2 cellular contexts compared by ENCODE assay signal in genomic region chr18:2863997-2864396, GRCh38. TPM values are rescaled to one million over a fixed set of nuclear protein-coding genes. Genes with fewer than 3 reads are reported as not detected.
DNase-seq lines count a peak whose midpoint lies in the region; ATAC-seq, FAIRE-seq and TF ChIP-seq lines count a peak whose summit lies in the region.
"Not testable (repeated sequence)": the region's sequence is repeated elsewhere in the genome, so short reads cannot be mapped to it uniquely, and the experiment has no call there.

No MANE protein-coding gene starts in this region.

- not testable (repeated sequence) for H3K4me2 ChIP-seq in K562 (ENCODE audit: insufficient read depth, low read length); parathyroid adenoma (ENCODE audit: low read length)

- DNase-seq in K562 (ENCODE audit: extremely low read depth in 1 of 4, low spot score in 3 of 4): not testable (repeated sequence)

- not testable (repeated sequence) for H3K4me3 ChIP-seq in K562; parathyroid adenoma (ENCODE audit: low read depth, low read length)

- not testable (repeated sequence) for BruUV-seq in K562 (replicated peaks; lab: Mats Ljungman, UMichigan)

- not testable (repeated sequence) for H2AFZ ChIP-seq in K562 (ENCODE audit: low read depth, low read length); parathyroid adenoma

- not testable (repeated sequence) for TF ChIP-seq EP300 in K562 (IDR thresholded peaks at IDR 0.05; ENCODE audit: low read length)

- TF ChIP-seq POLR2A in K562 (conservative IDR thresholded peaks at IDR 0.05): not testable (repeated sequence)

- H3K9ac ChIP-seq in K562 (ENCODE audit: insufficient read depth in 1 of 2, low read depth in 2 of 2, low read length in 2 of 2); parathyroid adenoma: not testable (repeated sequence)

- not testable (repeated sequence) for H3K27ac ChIP-seq in K562 (ENCODE audit: extremely low read depth, low read depth, low read length)
- peak overlapping the region; percentile 12 for H3K27ac ChIP-seq in parathyroid adenoma

- whole genome bisulfite sequencing in K562 (ENCODE audit: insufficient coverage, low coverage, missing lambda C conversion rate): 14% methylated on average over 1 of the region's 1 CpG

- H3K4me1 ChIP-seq in K562 (replicated peaks in 1 of 2; ENCODE audit: control insufficient read depth in 2 of 2, insufficient read depth in 2 of 2, low read length in 2 of 2): peaks cover 3 to 10% of the 10 kb centered on the region in 2 experiments; a peak in 3 of 5 replicates
- not testable (repeated sequence) for H3K4me1 ChIP-seq in parathyroid adenoma

- H3K9me3 ChIP-seq in K562 (replicated peaks; ENCODE audit: control insufficient read depth, insufficient read depth, low read depth, low read length); parathyroid adenoma (ENCODE audit: control insufficient read depth, low read length): not testable (repeated sequence)

- in situ Hi-C loops in K562 (cut with MboI): not testable (repeated sequence)

- CTCF ChIA-PET in K562 (lab: Yijun Ruan, JAX; ENCODE audit: low intra/inter-chr PET ratio): not testable (repeated sequence)

- not testable (repeated sequence) for TF ChIP-seq RAD21 in K562 (CRISPR knock-in tag; conservative IDR thresholded peaks at IDR 0.05 in 1 of 2, IDR thresholded peaks at IDR 0.05 in 1 of 2)

- not testable (repeated sequence) for H3K36me3 ChIP-seq in K562 (ENCODE audit: control insufficient read depth, insufficient read depth, low read length); parathyroid adenoma (ENCODE audit: control insufficient read depth, insufficient read depth, low read length)

- H4K20me1 ChIP-seq in K562 (replicated peaks; ENCODE audit: control insufficient read depth, insufficient read depth, low read length): not testable (repeated sequence)

- POLR2A ChIA-PET in K562 (lab: Yijun Ruan, JAX): not testable (repeated sequence)

- TF ChIP-seq CTCF in K562 (IDR thresholded peaks at IDR 0.05 in 2 of 3, conservative IDR thresholded peaks at IDR 0.05 in 1 of 3; ENCODE audit: insufficient read depth in 2 of 3, low read depth in 1 of 3, low read length in 3 of 3); parathyroid adenoma (IDR thresholded peaks at IDR 0.05): not testable (repeated sequence)

- ATAC-seq in K562: not testable (repeated sequence)

- not testable (repeated sequence) for H3K79me2 ChIP-seq in K562 (ENCODE audit: control insufficient read depth, insufficient read depth, low read length)
- peaks cover 62% of the 10 kb centered on the region for H3K79me2 ChIP-seq in parathyroid adenoma

- not testable (repeated sequence) for H3K9me1 ChIP-seq in K562 (ENCODE audit: control insufficient read depth, insufficient read depth, low read length)

- not testable (repeated sequence) for FAIRE-seq in K562 (lab: Jason Lieb, UNC)

- not testable (repeated sequence) for H3K27me3 ChIP-seq in K562 (ENCODE audit: control insufficient read depth in 2 of 2, insufficient read depth in 2 of 2, low read length in 2 of 2); parathyroid adenoma (ENCODE audit: control insufficient read depth, insufficient read depth, low read length)

- intact Hi-C loops in K562 (cut with micrococcal nuclease): not testable (repeated sequence)

TF ChIP-seq in K562, 482 proteins besides CTCF, POLR2A, EP300 and RAD21:
- TF ChIP-seq ZNF507 (tag; conservative IDR thresholded peaks at IDR 0.05): peak; percentile 92

RNA-seq across cellular contexts. Expression of gene EMILIN2, which starts 17.2 kb away (rescaled TPM):
- 0.76 and 1.1 TPM in 2 replicates for total RNA-seq in K562 (2011; cell fraction: chromatin; rRNA removed; ENCODE audit: low replicate concordance)
- total RNA-seq in K562 (2011; cell fraction: nucleolus; rRNA removed): 0.79 and 0.83 TPM in 2 replicates
- total RNA-seq in K562 (2011; cell fraction: nucleoplasm; rRNA removed): 0.69 and 0.88 TPM in 2 replicates
- total RNA-seq in K562 (2014; rRNA removed) (0.32 and 0.37 TPM in 2 replicates), K562 (2014; rRNA removed; fragmentation: Illumina TruSeq; extraction: Trizol) (0.11 and 0.16 TPM in 2 replicates), K562 (2015; rRNA removed; fragmentation: Illumina TruSeq; extraction: Trizol) (0.07 and 0.11 TPM in 2 replicates), K562 (2021) (0.34 and 0.40 TPM in 2 replicates)
- polyA plus RNA-seq in K562 (2011; rRNA removed) (0.25 and 0.35 TPM in 2 replicates), K562 (2014; fragmentation: Illumina TruSeq; extraction: Trizol) (0.19 and 0.24 TPM in 2 replicates), K562 (2014; fragmentation: Nextera tagmentation; extraction: Ambion mirVana) (under 1 TPM; 0.01 to 0.03 TPM), K562 (2014; rRNA removed) (0.20 and 0.40 TPM in 2 replicates)
- polyA plus RNA-seq in K562 (2011; cell fraction: cytosol; rRNA removed): 0.44 and 0.69 TPM in 2 replicates
- polyA plus RNA-seq in K562 (2011; cell fraction: nucleus; rRNA removed): 0.43 and 0.48 TPM in 2 replicates
- polyA plus RNA-seq in K562 (2012): 0.21 and 0.26 TPM in 2 replicates
- polyA minus RNA-seq in K562 (2011; rRNA and poly(A)+ RNA removed): 0.63 and 1.0 TPM in 2 replicates
- polyA minus RNA-seq in K562 (2011; cell fraction: cytosol; rRNA and poly(A)+ RNA removed): 0.38 and 0.91 TPM in 2 replicates
- 0.13 and 0.78 TPM in 2 replicates for polyA minus RNA-seq in K562 (2011; cell fraction: nucleus; rRNA and poly(A)+ RNA removed)
